ENCODE assay signal across 9 cellular contexts in the genomic region with DNA sequence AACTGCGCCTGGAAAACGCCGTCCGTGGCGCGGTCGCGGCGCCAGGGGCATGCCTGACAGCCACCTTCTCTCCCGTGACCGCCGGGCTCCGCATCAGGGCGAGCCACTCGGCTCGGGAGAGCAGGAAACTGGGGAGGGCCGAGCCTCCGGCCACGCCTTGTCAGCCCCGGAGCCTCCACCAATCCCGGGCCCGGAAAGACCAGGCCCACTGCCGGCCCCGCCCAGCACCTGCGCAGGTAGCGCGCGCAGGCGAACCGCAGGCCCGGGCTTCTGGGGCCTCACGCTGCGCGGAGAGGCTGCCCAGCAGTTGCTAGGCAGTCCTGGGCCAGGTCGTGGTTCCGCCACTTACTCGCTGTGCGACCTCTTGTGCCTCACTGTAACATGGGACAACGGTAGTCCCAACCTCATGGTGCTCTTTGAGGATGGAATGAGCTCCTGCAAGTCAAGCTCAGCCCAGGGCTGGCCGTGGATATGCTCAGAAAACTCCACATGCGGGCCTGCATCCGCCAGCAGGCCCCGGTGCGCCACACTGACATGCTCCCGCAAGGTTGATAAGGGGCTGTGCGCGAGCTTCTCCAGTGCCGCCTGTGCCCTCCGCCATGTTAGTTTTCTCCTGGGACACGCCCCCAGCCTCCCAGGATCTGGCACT.
DNase-seq lines count a peak whose midpoint lies in the region; ATAC-seq and TF ChIP-seq lines count a peak whose summit lies in the region.
"Had no signal": no experiment of that assay in that cellular context is flagged by ENCODE, and none has a peak within 500 bp of the region (broad histone marks: within the 10 kb centered on the region; RNA-seq: fewer than 3 reads in every experiment).

No MANE protein-coding gene starts in this region.

- no peak overlapping the region for H3K27ac Mint-ChIP-seq in endothelial cell (ENCODE audit: unreplicated experiment)

- H3K36me3 ChIP-seq in mucosa of stomach (ENCODE audit: control insufficient read depth, insufficient read depth, low read length), result no peaks in the 10 kb centered on the region
- H3K36me3 ChIP-seq: BLaER1 treated with 17β-estradiol and CSF1 and Interleukin-3, amounts not matched to agents 10 nM and 100 nM had no signal

- H3K4me3 ChIP-seq in mucosa of stomach (ENCODE audit: low read length), result peak overlapping the region; percentile 51
- H3K4me3 ChIP-seq: BLaER1 treated with 17β-estradiol and CSF1 and Interleukin-3, amounts not matched to agents 10 nM and 100 nM had no signal

- no peak for TF ChIP-seq CTCF in endothelial cell (IDR thresholded peaks at IDR 0.05; ENCODE audit: unreplicated experiment)

- peak overlapping the region; percentile 70 for H3K9ac ChIP-seq in mucosa of stomach (ENCODE audit: low read length)
- H3K9ac ChIP-seq: BLaER1 treated with 17β-estradiol and CSF1 and Interleukin-3, amounts not matched to agents 10 nM and 100 nM had no signal

- peaks cover 22% of the 10 kb centered on the region for H3K27me3 ChIP-seq in mucosa of stomach (ENCODE audit: control insufficient read depth, insufficient read depth, low read length)

- peaks cover 4% of the 10 kb centered on the region for H3K4me1 Mint-ChIP-seq in endothelial cell (ENCODE audit: unreplicated experiment)

- H3K36me3 Mint-ChIP-seq in endothelial cell (ENCODE audit: low read depth, unreplicated experiment), result peaks cover 5% of the 10 kb centered on the region

- H3K9me3 ChIP-seq in mucosa of stomach (ENCODE audit: control insufficient read depth, low read length), result no peaks in the 10 kb centered on the region

- peaks cover 23% of the 10 kb centered on the region for H3K27me3 Mint-ChIP-seq in endothelial cell (ENCODE audit: unreplicated experiment)

- no peaks in the 10 kb centered on the region for H3K9me3 Mint-ChIP-seq in endothelial cell (ENCODE audit: unreplicated experiment)

- peaks cover 17% of the 10 kb centered on the region for H3K4me1 ChIP-seq in mucosa of stomach (ENCODE audit: control insufficient read depth, insufficient read depth, low read length)

- peak overlapping the region; percentile 51 for H3K4me3 Mint-ChIP-seq in endothelial cell (ENCODE audit: unreplicated experiment)

- peak; percentile 62 for DNase-seq in activated effector memory CD4-positive, alpha-beta T cell treated with anti-CD3 and anti-CD28 coated beads, Interleukin-2, amount 50 U/mL, for 16 hours
- no peak for DNase-seq in activated effector memory CD4-positive, alpha-beta T cell treated with Interleukin-2 at 50 U/mL for 16 hours
- DNase-seq in endothelial cell (ENCODE audit: low spot score) (peak; percentile 49), ureter (ENCODE audit: low spot score) (peak; percentile 78), GM19238 (ENCODE audit: insufficient read length, low spot score) (no peak)

- ATAC-seq in HG02571 (IDR thresholded peaks at IDR 0.05; ENCODE audit: unreplicated experiment) (no peak), HG03039 (IDR thresholded peaks at IDR 0.05; ENCODE audit: unreplicated experiment) (no peak)

Comparison
In these comparisons a context has a peak if more than half of its experiments do, and no peak if none do; other contexts are left out.
1. DNase-seq: peak in activated effector memory CD4-positive, alpha-beta T cell treated with anti-CD3 and anti-CD28 coated beads, Interleukin-2, amount 50 U/mL, for 16 hours (single experiment), endothelial cell (single experiment) and ureter (single experiment); none in activated effector memory CD4-positive, alpha-beta T cell treated with Interleukin-2 at 50 U/mL for 16 hours (single experiment) and GM19238 (single experiment).